2 cellular contexts compared by ENCODE assay signal in genomic region chr20:38162878-38163875, GRCh38.
TF ChIP-seq lines count a peak whose summit lies in the region.

No MANE protein-coding gene starts in this region.

TF ChIP-seq in HEK293, 187 proteins besides CTCF, POLR2A, EP300 and RAD21:
- TF ChIP-seq ZNF280C (tag by site-specific recombination; IDR thresholded peaks at IDR 0.05) (no peak), ZNF768 (tag by site-specific recombination; IDR thresholded peaks at IDR 0.05) (0 out of 2 replicates have a peak, but pooled peaks have one; percentile 8)

TF ChIP-seq in K562, 482 proteins besides CTCF, POLR2A, EP300 and RAD21:
- TF ChIP-seq BCOR (IDR thresholded peaks at IDR 0.05) (peak; percentile 69), ZBTB8A (IDR thresholded peaks at IDR 0.05; ENCODE audit: partially characterized antibody) (no peak), ZNF324 (CRISPR knock-in tag; IDR thresholded peaks at IDR 0.05) (no peak), CBX5 (IDR thresholded peaks at IDR 0.05; ENCODE audit: borderline replicate concordance, low read depth) (no peak), HMG20B (CRISPR knock-in tag; IDR thresholded peaks at IDR 0.05) (no peak), CREB1 (IDR thresholded peaks at IDR 0.05) (no peak), CREB1 (CRISPR knock-in tag; IDR thresholded peaks at IDR 0.05) (no peak), TEAD2 (tag; IDR thresholded peaks at IDR 0.05) (no peak), ZNF592 (IDR thresholded peaks at IDR 0.05) (no peak), KDM1A (IDR thresholded peaks at IDR 0.05) (0 out of 4 replicates have a peak, but pooled peaks of 1 of the 2 experiments have one; percentile 18), ZNF444 (CRISPR knock-in tag; IDR thresholded peaks at IDR 0.05) (no peak), PCBP2 (IDR thresholded peaks at IDR 0.05; ENCODE audit: low read depth, low read length, poor library complexity, severe bottlenecking) (no peak), ZNF41 (CRISPR knock-in tag; conservative IDR thresholded peaks at IDR 0.05) (no peak), PTRF (tag; IDR thresholded peaks at IDR 0.05) (no peak), FOXM1 (IDR thresholded peaks at IDR 0.05; ENCODE audit: low read depth) (no peak), FOXM1 (CRISPR knock-in tag; IDR thresholded peaks at IDR 0.05; ENCODE audit: low read depth) (no peak), RERE (CRISPR knock-in tag; IDR thresholded peaks at IDR 0.05; ENCODE audit: borderline replicate concordance) (no peak), POLR2H (tag; IDR thresholded peaks at IDR 0.05; ENCODE audit: low read depth) (no peak), ILK (tag; IDR thresholded peaks at IDR 0.05; ENCODE audit: borderline replicate concordance, low read depth) (no peak), MBD1 (CRISPR knock-in tag; IDR thresholded peaks at IDR 0.05) (no peak), ZHX1 (conservative IDR thresholded peaks at IDR 0.05; ENCODE audit: low read length) (no peak), MAZ (CRISPR knock-in tag; conservative IDR thresholded peaks at IDR 0.05 in 1 of 2, IDR thresholded peaks at IDR 0.05 in 1 of 2) (no peak), ZNF75A (CRISPR knock-in tag; IDR thresholded peaks at IDR 0.05) (no peak), POU5F1 (IDR thresholded peaks at IDR 0.05; ENCODE audit: borderline replicate concordance, low read depth, low read length, partially characterized antibody) (no peak), CEBPG (CRISPR knock-in tag; IDR thresholded peaks at IDR 0.05) (no peak), CEBPG (tag; conservative IDR thresholded peaks at IDR 0.05 in 1 of 2, IDR thresholded peaks at IDR 0.05 in 1 of 2) (no peak), ZNF445 (CRISPR knock-in tag; IDR thresholded peaks at IDR 0.05; ENCODE audit: low read depth) (no peak), TAF15 (IDR thresholded peaks at IDR 0.05; ENCODE audit: low read depth, low read length) (no peak), RBM25 (IDR thresholded peaks at IDR 0.05; ENCODE audit: low read depth, low read length, severe bottlenecking) (peak; percentile 79), ZNF76 (CRISPR knock-in tag; IDR thresholded peaks at IDR 0.05; ENCODE audit: borderline replicate concordance) (no peak), ZNF655 (CRISPR knock-in tag; IDR thresholded peaks at IDR 0.05) (no peak), ZNF449 (CRISPR knock-in tag; IDR thresholded peaks at IDR 0.05) (no peak), KLF13 (tag; IDR thresholded peaks at IDR 0.05; ENCODE audit: borderline replicate concordance, low read depth) (no peak), SLC30A9 (CRISPR knock-in tag; IDR thresholded peaks at IDR 0.05) (no peak), IFI16 (CRISPR knock-in tag; IDR thresholded peaks at IDR 0.05) (no peak), SMARCA5 (IDR thresholded peaks at IDR 0.05) (0 out of 2 replicates have a peak, but pooled peaks have one; percentile 40), NFIC (IDR thresholded peaks at IDR 0.05) (no peak), ZNF512 (tag; IDR thresholded peaks at IDR 0.05) (no peak), MEF2A (IDR thresholded peaks at IDR 0.05; ENCODE audit: control insufficient read depth, low read depth, low read length) (no peak), RBM14 (IDR thresholded peaks at IDR 0.05; ENCODE audit: borderline replicate concordance, insufficient read depth, low read depth, low read length) (no peak), ZFP36 (IDR thresholded peaks at IDR 0.05; ENCODE audit: low read depth, low read length, partially characterized antibody) (peak; percentile 77), SPI1 (IDR thresholded peaks at IDR 0.05; ENCODE audit: borderline replicate concordance, low read depth, low read length) (no peak), DNMT1 (IDR thresholded peaks at IDR 0.05) (no peak)
